Comparison of ENCODE assay signal across 22 cellular contexts in genomic region chrX:16429391-16429790, GRCh38.
DNase-seq lines count a peak whose midpoint lies in the region; ATAC-seq and TF ChIP-seq lines count a peak whose summit lies in the region.
"Had no signal": no experiment of that assay in that cellular context is flagged by ENCODE, and none has a peak within 500 bp of the region (broad histone marks: within the 10 kb centered on the region; RNA-seq: fewer than 3 reads in every experiment).

No MANE protein-coding gene starts in this region.

- H3K27me3 ChIP-seq in foreskin keratinocyte, result no peaks in the 10 kb centered on the region
- H3K27me3 ChIP-seq: BE2C had no signal

- H3K9me3 Mint-ChIP-seq in HFFc6, result no peaks in the 10 kb centered on the region

- H3K27me3 Mint-ChIP-seq in HFFc6 (ENCODE audit: insufficient read depth), result peaks cover 4% of the 10 kb centered on the region

- peaks cover 19% of the 10 kb centered on the region for H3K4me1 Mint-ChIP-seq in HFFc6 (ENCODE audit: low read depth)

- DNase-seq in AG20443 (ENCODE audit: low spot score) (peak; percentile 32), HFFc6 (peak; percentile 7), fibroblast of gingiva (ENCODE audit: low read depth) (peak; percentile 12), Kasumi-1 (lab: John Stamatoyannopoulos, UW) (no peak), NCI-H1417 treated with DMSO at 0.1 percent for 48 hours (lab: John Stamatoyannopoulos, UW) (no peak), foreskin keratinocyte (no peak)
- DNase-seq: BE2C; NCI-H1092 treated with DMSO at 0.1 percent for 48 hours; NCI-H146; NCI-H2029; NCI-H446 treated with DMSO at 0.1 percent for 48 hours; NCI-H526; NCI-H82; NK-92 treated with Interleukin-12 subunit alpha and Interleukin-12 subunit beta, amount 100 ng/mL, for 24 hours; PC-3; SK-N-SH; SW 1271 had no signal

- H3K36me3 Mint-ChIP-seq in HFFc6 (ENCODE audit: low read depth), result no peaks in the 10 kb centered on the region
- H3K36me3 Mint-ChIP-seq: CD14-positive monocyte had no signal

- H3K4me3 Mint-ChIP-seq in HFFc6, result no peak overlapping the region
- H3K4me3 Mint-ChIP-seq: CD14-positive monocyte had no signal

- no peak for TF ChIP-seq CTCF in HFFc6 (IDR thresholded peaks at IDR 0.05)
- TF ChIP-seq CTCF in foreskin keratinocyte (conservative IDR thresholded peaks at IDR 0.05), result no peak

- ATAC-seq in HG03045 (IDR thresholded peaks at IDR 0.05; ENCODE audit: unreplicated experiment), result no peak
- ATAC-seq in foreskin keratinocyte, result no peak
- ATAC-seq: GM12878, HCT116, PC-3 had no signal

- H3K27ac Mint-ChIP-seq in HFFc6, result no peak overlapping the region
- H3K27ac Mint-ChIP-seq: CD14-positive monocyte had no signal

- H3K27ac ChIP-seq in foreskin keratinocyte, result no peak overlapping the region
- H3K27ac ChIP-seq: HL-60 had no signal

- H3K4me1 ChIP-seq in foreskin keratinocyte, result no peaks in the 10 kb centered on the region
- H3K4me1 ChIP-seq: BE2C had no signal

Comparison
In these comparisons a context has a peak if more than half of its experiments do, and no peak if none do; other contexts are left out.
1. DNase-seq: peak in AG20443 (single experiment), HFFc6 (single experiment) and fibroblast of gingiva (single experiment); none in Kasumi-1 (0 of 2), NCI-H1417 treated with DMSO at 0.1 percent for 48 hours (single experiment) and foreskin keratinocyte (0 of 2).